In genomic region chr5:138491284-138491648, GRCh38 we compare ENCODE assay signal across 1 cellular context.
TF ChIP-seq lines count a peak whose summit lies in the region.

No MANE protein-coding gene starts in this region.

TF ChIP-seq in SK-N-SH treated with all-trans-retinoic acid at 6 μM for 48 hours, 23 proteins besides CTCF, POLR2A, EP300 and RAD21 (continued from another document):
- TF ChIP-seq POU6F1 (CRISPR knock-in tag; IDR thresholded peaks at IDR 0.05; ENCODE audit: borderline replicate concordance, low read depth) (no peak), CREB5 (CRISPR knock-in tag; IDR thresholded peaks at IDR 0.05; ENCODE audit: low read depth) (no peak), ZNF70 (CRISPR knock-in tag; IDR thresholded peaks at IDR 0.05) (no peak), OSR1 (CRISPR knock-in tag; IDR thresholded peaks at IDR 0.05) (no peak), ESRRG (CRISPR knock-in tag; IDR thresholded peaks at IDR 0.05) (no peak)
